ENCODE assay signal across 18 cellular contexts in the genomic region with DNA sequence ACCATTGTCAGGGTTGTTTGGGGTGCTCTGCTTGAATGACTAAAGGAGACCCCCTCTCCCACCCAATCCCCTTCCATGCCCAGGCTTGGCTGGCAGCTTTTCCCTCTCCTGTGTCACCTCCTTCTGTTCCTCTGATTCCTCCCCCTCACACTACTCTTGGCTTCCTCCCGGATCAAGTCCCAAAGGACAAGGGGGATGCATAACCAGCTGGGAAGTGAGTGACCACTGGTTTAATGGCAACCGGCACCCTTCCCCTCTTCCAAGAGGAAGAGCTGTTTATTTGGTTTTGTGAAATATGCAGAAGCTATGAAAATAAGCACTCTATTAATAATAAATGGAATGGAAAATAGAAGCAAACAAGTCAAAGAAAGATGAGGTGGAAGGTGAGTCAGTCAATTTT.
DNase-seq lines count a peak whose midpoint lies in the region; ATAC-seq, FAIRE-seq and TF ChIP-seq lines count a peak whose summit lies in the region.
"Had no signal": no experiment of that assay in that cellular context is flagged by ENCODE, and none has a peak within 500 bp of the region (broad histone marks: within the 10 kb centered on the region; RNA-seq: fewer than 3 reads in every experiment).

No MANE protein-coding gene starts in this region.

- no peak overlapping the region for H4K5ac ChIP-seq in H1 (ENCODE audit: insufficient read length, low read depth, low read length)

- H3K4me3 ChIP-seq in H1 (ENCODE audit: extremely low read depth in 1 of 4, insufficient read depth in 2 of 4, low read depth in 3 of 4, low read length in 4 of 4) (no peak overlapping the region), sigmoid colon (no peak overlapping the region)
- H3K4me3 ChIP-seq: PC-9, SJSA1 had no signal

- intact Hi-C loops in sigmoid colon (cut with DNase I): no loop called here
- intact Hi-C loops in activated T-helper 1 cell treated with anti-CD3 and anti-CD28 coated beads, Interleukin-12 subunit alpha, Interleukin-12 subunit beta, Interleukin-2, Interleukin-4 antibody, amounts not matched to agents 30 ng/mL and 10 ng/mL and 1 ng/mL, durations not matched to agents 14 hours and 24 hours and 36 hours (cut with micrococcal nuclease): no loop called here

- no peak overlapping the region for H2BK20ac ChIP-seq in H1 (ENCODE audit: low read length)

- no peaks in the 10 kb centered on the region for H4K20me1 ChIP-seq in H1 (replicated peaks in 1 of 2; ENCODE audit: control insufficient read depth in 1 of 2, insufficient read depth in 2 of 2, low read length in 2 of 2)

- H3K4me1 Mint-ChIP-seq in activated T-helper 1 cell treated with anti-CD3 and anti-CD28 coated beads, Interleukin-12 subunit alpha, Interleukin-12 subunit beta, Interleukin-2, Interleukin-4 antibody, amounts not matched to agents 30 ng/mL and 10 ng/mL and 1 ng/mL, durations not matched to agents 14 hours and 24 hours and 36 hours (ENCODE audit: low read depth): no peaks in the 10 kb centered on the region
- H3K4me1 Mint-ChIP-seq: CD14-positive monocyte had no signal

- DNase-seq in NCI-H2171 treated with DMSO at 0.1 percent for 48 hours (lab: John Stamatoyannopoulos, UW): peak; percentile 60
- DNase-seq in H1 (ENCODE audit: low read depth in 1 of 2, low spot score in 2 of 2): no peak
- peak; percentile 5 for DNase-seq in iris pigment epithelial cell (ENCODE audit: low read depth)
- peak; percentile 70 for DNase-seq in sigmoid colon
- no peak for DNase-seq in activated T-helper 1 cell treated with anti-CD3 and anti-CD28 coated beads, Interleukin-12 subunit alpha, Interleukin-12 subunit beta, Interleukin-2, Interleukin-4 antibody, amounts not matched to agents 30 ng/mL and 10 ng/mL and 1 ng/mL, durations not matched to agents 14 hours and 24 hours and 36 hours (ENCODE audit: low spot score)
- DNase-seq: ACHN, AML-193, DMS153, H7, NCI-H1105, NCI-H1694 treated with DMSO at 0.1 percent for 48 hours, NCI-H774, PC-9 had no signal

- H3K4me2 ChIP-seq in H1 (ENCODE audit: insufficient read depth in 1 of 2, low read depth in 2 of 2, low read length in 2 of 2): no peak overlapping the region
- H3K4me2 ChIP-seq: PC-9 had no signal

- TF ChIP-seq POLR2A in H1 (IDR thresholded peaks at IDR 0.05; ENCODE audit: control extremely low read depth in 1 of 2, low read depth in 2 of 2, low read length in 2 of 2): no peak
- no peak for TF ChIP-seq POLR2A in sigmoid colon (IDR thresholded peaks at IDR 0.05)

- H3K23ac ChIP-seq in H1 (ENCODE audit: insufficient read length): no peak overlapping the region

- no peak overlapping the region for H3K4ac ChIP-seq in H1 (replicated peaks; ENCODE audit: insufficient read length, low read depth, low read length)

- FAIRE-seq in H1 (lab: Jason Lieb, UNC): no peak
- FAIRE-seq: GM12892 had no signal

- no peak overlapping the region for H2AK5ac ChIP-seq in H1 (ENCODE audit: low read depth, low read length)

- H3K27ac ChIP-seq in H1 (ENCODE audit: low read depth, low read length): no peak overlapping the region
- peak overlapping the region in 3 of 4 donors; percentile 29 to 59 (median 58) for H3K27ac ChIP-seq in sigmoid colon
- H3K27ac ChIP-seq: PC-9, SJSA1 had no signal

- no peak for TF ChIP-seq CTCF in H1 (IDR thresholded peaks at IDR 0.05; ENCODE audit: control extremely low read depth in 1 of 3, insufficient read depth in 1 of 3, low read depth in 1 of 3, low read length in 3 of 3)
- no peak for TF ChIP-seq CTCF in sigmoid colon (IDR thresholded peaks at IDR 0.05)

- no peak overlapping the region for H3K4me3 Mint-ChIP-seq in activated T-helper 1 cell treated with anti-CD3 and anti-CD28 coated beads, Interleukin-12 subunit alpha, Interleukin-12 subunit beta, Interleukin-2, Interleukin-4 antibody, amounts not matched to agents 30 ng/mL and 10 ng/mL and 1 ng/mL, durations not matched to agents 14 hours and 24 hours and 36 hours
- H3K4me3 Mint-ChIP-seq: CD14-positive monocyte had no signal

- TF ChIP-seq EP300 in H1 (IDR thresholded peaks at IDR 0.05; ENCODE audit: borderline replicate concordance in 1 of 2, low read depth in 2 of 2, low read length in 2 of 2): no peak
- no peak for TF ChIP-seq EP300 in sigmoid colon (IDR thresholded peaks at IDR 0.05)

- no peak overlapping the region for H3K9ac ChIP-seq in H1 (replicated peaks in 1 of 4; ENCODE audit: extremely low read depth in 1 of 4, low read depth in 3 of 4, low read length in 3 of 4)

- no peaks in the 10 kb centered on the region for H3K79me1 ChIP-seq in H1 (ENCODE audit: low read depth, low read length)

- no peak overlapping the region for H2BK15ac ChIP-seq in H1 (ENCODE audit: low read length)

- WGBS in H1 (ENCODE audit: extremely low coverage in 1 of 2, insufficient coverage in 1 of 2, insufficient read length in 1 of 2, insufficient replicate concordance in 2 of 2, low coverage in 1 of 2, low lambda C conversion rate in 2 of 2, missing lambda C conversion rate in 1 of 2), 2 experiments: 72% methylated on average over 2 of the region's 2 CpGs; no CpG with 5 or more reads in 1 of the 2 experiments
- 52 to 81% methylated on average over 2 of the region's 2 CpGs for WGBS in sigmoid colon, 2 donors

- H3K36me3 ChIP-seq in H1 (ENCODE audit: control insufficient read depth in 2 of 4, insufficient read depth in 4 of 4, low read length in 3 of 4): no peaks in the 10 kb centered on the region
- no peaks in the 10 kb centered on the region for H3K36me3 ChIP-seq in sigmoid colon
- H3K36me3 ChIP-seq: SJSA1 had no signal

- H3K18ac ChIP-seq in H1 (ENCODE audit: extremely low read depth, low read length): 0 out of 2 replicates have a peak overlapping the region, but pooled peaks have one; percentile 24

- no peak overlapping the region for H3K56ac ChIP-seq in H1 (replicated peaks; ENCODE audit: insufficient read length, low read depth, low read length)

- POLR2A ChIA-PET in H1 (lab: Charles Lee; ENCODE audit: partially characterized antibody): interaction anchor here (0.8 to 1.0 kb wide), 2 partner anchors 22 to 176 kb away, joined by 3 to 5 read pairs; no protein-coding TSS in a partner anchor

- no peak for TF ChIP-seq RAD21 in H1 (IDR thresholded peaks at IDR 0.05 in 1 of 2, conservative IDR thresholded peaks at IDR 0.05 in 1 of 2; ENCODE audit: low read depth in 2 of 2, low read length in 2 of 2)

- H3K4me1 ChIP-seq in H1 (replicated peaks in 1 of 4; ENCODE audit: control insufficient read depth in 3 of 4, insufficient read depth in 4 of 4, low read length in 3 of 4): peaks cover 3 to 11% (median 5%) of the 10 kb centered on the region in 4 experiments
- peaks cover 0 to 13% (median 4%) of the 10 kb centered on the region in 4 donors for H3K4me1 ChIP-seq in sigmoid colon
- H3K4me1 ChIP-seq: SJSA1 had no signal

- CTCF ChIA-PET in H1 (lab: Charles Lee; ENCODE audit: partially characterized antibody): interaction anchor here (0.5 to 2.4 kb wide), 9 partner anchors 12 to 440 kb away, joined by 3 to 9 read pairs (median 3); no protein-coding TSS in a partner anchor

- H2BK12ac ChIP-seq in H1 (ENCODE audit: low read depth, low read length): no peak overlapping the region; the same call in 1 of the 2 replicates

- H3K23me2 ChIP-seq in H1 (ENCODE audit: low read depth, low read length): peaks cover 2% of the 10 kb centered on the region; the same call in 1 of the 2 replicates

- no peak overlapping the region for H3K27ac Mint-ChIP-seq in activated T-helper 1 cell treated with anti-CD3 and anti-CD28 coated beads, Interleukin-12 subunit alpha, Interleukin-12 subunit beta, Interleukin-2, Interleukin-4 antibody, amounts not matched to agents 30 ng/mL and 10 ng/mL and 1 ng/mL, durations not matched to agents 14 hours and 24 hours and 36 hours
- H3K27ac Mint-ChIP-seq: CD14-positive monocyte had no signal

- H2BK120ac ChIP-seq in H1 (replicated peaks; ENCODE audit: low read depth, low read length): no peak overlapping the region

- H3K79me2 ChIP-seq in H1 (ENCODE audit: control insufficient read depth in 1 of 2, insufficient read depth in 2 of 2, low read length in 2 of 2): no peaks in the 10 kb centered on the region

- H4K8ac ChIP-seq in H1 (ENCODE audit: extremely low read depth, insufficient read depth, low read length): no peak overlapping the region

- H3K9me3 Mint-ChIP-seq in activated T-helper 1 cell treated with anti-CD3 and anti-CD28 coated beads, Interleukin-12 subunit alpha, Interleukin-12 subunit beta, Interleukin-2, Interleukin-4 antibody, amounts not matched to agents 30 ng/mL and 10 ng/mL and 1 ng/mL, durations not matched to agents 14 hours and 24 hours and 36 hours: no peaks in the 10 kb centered on the region

- no peak overlapping the region for H2AFZ ChIP-seq in H1 (ENCODE audit: low read length)
- H2AFZ ChIP-seq: PC-9 had no signal

- no peak overlapping the region for H3K14ac ChIP-seq in H1 (ENCODE audit: insufficient read length)

- peaks cover 0 to 2% (median 0%) of the 10 kb centered on the region in 4 experiments; a peak in 1 of 7 replicates for H3K27me3 ChIP-seq in H1 (replicated peaks in 1 of 4; ENCODE audit: control insufficient read depth in 3 of 4, extremely low read depth in 1 of 4, insufficient read depth in 3 of 4, low read length in 3 of 4)
- no peaks in the 10 kb centered on the region for H3K27me3 ChIP-seq in sigmoid colon
- H3K27me3 ChIP-seq: SJSA1 had no signal

- no peak overlapping the region for H2BK5ac ChIP-seq in H1 (ENCODE audit: low read depth, low read length)

- H3K27me3 Mint-ChIP-seq in activated T-helper 1 cell treated with anti-CD3 and anti-CD28 coated beads, Interleukin-12 subunit alpha, Interleukin-12 subunit beta, Interleukin-2, Interleukin-4 antibody, amounts not matched to agents 30 ng/mL and 10 ng/mL and 1 ng/mL, durations not matched to agents 14 hours and 24 hours and 36 hours (ENCODE audit: insufficient read depth): peaks cover 13% of the 10 kb centered on the region

- H4K91ac ChIP-seq in H1 (replicated peaks; ENCODE audit: insufficient read length, low read length): no peak overlapping the region

- no peaks in the 10 kb centered on the region for H3K9me3 ChIP-seq in H1 (ENCODE audit: insufficient read depth in 2 of 2, low read depth in 1 of 2, low read length in 1 of 2)
- H3K9me3 ChIP-seq in sigmoid colon: peaks cover 0 to 2% (median 0%) of the 10 kb centered on the region in 4 donors
- H3K9me3 ChIP-seq: SJSA1 had no signal

- ATAC-seq in GM21360 (IDR thresholded peaks at IDR 0.05; ENCODE audit: unreplicated experiment) (no peak), GM18502 (IDR thresholded peaks at IDR 0.05; ENCODE audit: poor library complexity, unreplicated experiment) (no peak)

- H3K36me3 Mint-ChIP-seq in activated T-helper 1 cell treated with anti-CD3 and anti-CD28 coated beads, Interleukin-12 subunit alpha, Interleukin-12 subunit beta, Interleukin-2, Interleukin-4 antibody, amounts not matched to agents 30 ng/mL and 10 ng/mL and 1 ng/mL, durations not matched to agents 14 hours and 24 hours and 36 hours (ENCODE audit: low read depth): no peaks in the 10 kb centered on the region
- H3K36me3 Mint-ChIP-seq: CD14-positive monocyte had no signal

TF ChIP-seq in H1, 55 proteins besides CTCF, POLR2A, EP300 and RAD21 (continues in another document):
- TF ChIP-seq HDAC6 (IDR thresholded peaks at IDR 0.05; ENCODE audit: low read depth, low read length): no peak
- TF ChIP-seq CEBPB (IDR thresholded peaks at IDR 0.05; ENCODE audit: low read depth, low read length): no peak
- TF ChIP-seq KDM1A (IDR thresholded peaks at IDR 0.05; ENCODE audit: borderline replicate concordance, low read length): no peak
- TF ChIP-seq TEAD4 (IDR thresholded peaks at IDR 0.05; ENCODE audit: low read depth, low read length): no peak

Comparison
In these comparisons a context has a peak if more than half of its experiments do, and no peak if none do; other contexts are left out.
1. DNase-seq: peak in NCI-H2171 treated with DMSO at 0.1 percent for 48 hours (single experiment), iris pigment epithelial cell (single experiment) and sigmoid colon (single experiment); none in H1 (0 of 2) and activated T-helper 1 cell treated with anti-CD3 and anti-CD28 coated beads, Interleukin-12 subunit alpha, Interleukin-12 subunit beta, Interleukin-2, Interleukin-4 antibody, amounts not matched to agents 30 ng/mL and 10 ng/mL and 1 ng/mL, durations not matched to agents 14 hours and 24 hours and 36 hours (single experiment).